ENCODE assay signal across 16 cellular contexts in the genomic region with DNA sequence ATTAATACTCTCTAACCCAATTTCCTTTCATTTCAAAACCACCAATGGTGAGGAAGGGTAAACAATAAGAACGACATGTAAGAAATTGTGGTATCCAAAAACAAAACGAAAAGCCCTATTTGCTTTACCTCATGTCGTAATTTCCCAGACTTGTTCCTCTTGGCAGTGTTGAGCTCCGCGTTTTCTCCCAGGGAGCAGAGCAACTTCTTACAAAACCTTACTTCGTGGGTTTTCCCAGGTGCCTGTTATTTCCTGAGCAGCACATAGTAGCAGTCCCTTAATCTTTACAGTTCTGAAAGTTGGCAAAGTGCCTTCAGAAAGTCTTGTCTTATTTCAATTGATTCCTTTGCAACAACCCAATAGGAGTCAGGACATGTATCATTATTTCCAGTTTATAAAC.
A peak's percentile ranks its signal among the peaks of the same experiment; 100 is the strongest.
DNase-seq lines count a peak whose midpoint lies in the region; ATAC-seq, FAIRE-seq and TF ChIP-seq lines count a peak whose summit lies in the region.
"Had no signal": no experiment of that assay in that cellular context is flagged by ENCODE, and none has a peak within 500 bp of the region (broad histone marks: within the 10 kb centered on the region; RNA-seq: fewer than 3 reads in every experiment).

No MANE protein-coding gene starts in this region.

- H3K4me2 ChIP-seq in A549 = peak overlapping the region; percentile 55

- no peak for TF ChIP-seq RAD21 in A549 (conservative IDR thresholded peaks at IDR 0.05 in 1 of 2, IDR thresholded peaks at IDR 0.05 in 1 of 2)

- 30% methylated on average over 6 of the region's 6 CpGs for WGBS in A549 (ENCODE audit: missing lambda C conversion rate)
- WGBS in lung, 2 donors = 15 to 37% methylated on average over 6 of the region's 6 CpGs

- FAIRE-seq in A549 (lab: Jason Lieb, UNC) (no peak), bronchial epithelial cell (lab: Jason Lieb, UNC) (no peak)

- peak overlapping the region; percentile 90 to 94 (median 91) for H3K27ac Mint-ChIP-seq in IgD-negative memory B cell
- H3K27ac Mint-ChIP-seq: T-helper 2 cell treated with Interferon-gamma antibody and Interleukin-4, amounts not matched to agents 5 μg/mL and 100 μg/mL, for 36 hours had no signal

- no peak for TF ChIP-seq EP300 in A549 (IDR thresholded peaks at IDR 0.05)

- CTCF ChIA-PET in A549 (lab: Yijun Ruan, JAX) = no interaction called here

- H3K4me1 ChIP-seq in A549 (peaks cover 45% of the 10 kb centered on the region), lung (ENCODE audit: control insufficient read depth in 2 of 2, insufficient read depth in 2 of 2, low read length in 2 of 2) (peaks cover 0 to 2% of the 10 kb centered on the region in 2 donors)

- peak overlapping the region; percentile 1 to 67; a peak in 4 of 6 replicates for H3K27ac ChIP-seq in A549
- no peak overlapping the region for H3K27ac ChIP-seq in lung (ENCODE audit: low read depth in 1 of 2, low read length in 1 of 2)
- H3K27ac ChIP-seq: gastroesophageal sphincter, vagina had no signal

- no peaks in the 10 kb centered on the region for H3K27me3 ChIP-seq in bronchial epithelial cell (ENCODE audit: control insufficient read depth, insufficient read depth, low read length)
- H3K27me3 ChIP-seq in lung (ENCODE audit: control insufficient read depth, insufficient read depth) = no peaks in the 10 kb centered on the region
- H3K27me3 ChIP-seq: gastroesophageal sphincter, vagina had no signal

- no peak overlapping the region for H3K4me3 ChIP-seq in A549
- peak overlapping the region; percentile 19 for H3K4me3 ChIP-seq in bronchial epithelial cell (ENCODE audit: low read depth, low read length)
- H3K4me3 ChIP-seq in lung = no peak overlapping the region
- H3K4me3 ChIP-seq: gastroesophageal sphincter, HAP-1, vagina had no signal

- no peak for TF ChIP-seq CTCF in A549 (IDR thresholded peaks at IDR 0.05)
- TF ChIP-seq CTCF in bronchial epithelial cell (IDR thresholded peaks at IDR 0.05; ENCODE audit: insufficient read depth, low read length, severe bottlenecking) = no peak
- TF ChIP-seq CTCF in lung (IDR thresholded peaks at IDR 0.05; ENCODE audit: control extremely low read depth, extremely low read depth) = no peak

- POLR2A ChIA-PET in A549 (lab: Yijun Ruan, JAX) = no interaction called here

- H3K27me3 Mint-ChIP-seq in IgD-negative memory B cell = no peaks in the 10 kb centered on the region

- H3K36me3 Mint-ChIP-seq in IgD-negative memory B cell = no peaks in the 10 kb centered on the region

- H3K4me3 Mint-ChIP-seq in IgD-negative memory B cell = peak overlapping the region; percentile 82 to 91 (median 84)
- H3K4me3 Mint-ChIP-seq: T-helper 2 cell treated with Interferon-gamma antibody and Interleukin-4, amounts not matched to agents 5 μg/mL and 100 μg/mL, for 36 hours had no signal

- no peak for ATAC-seq in A549
- peak; percentile 36 for ATAC-seq in lung (ENCODE audit: insufficient read depth, low FRiP score)
- ATAC-seq in GM21360 (IDR thresholded peaks at IDR 0.05; ENCODE audit: unreplicated experiment) = no peak
- ATAC-seq in HG03378 (IDR thresholded peaks at IDR 0.05; ENCODE audit: unreplicated experiment) = no peak
- ATAC-seq: gastroesophageal sphincter had no signal

- H3K36me3 ChIP-seq in bronchial epithelial cell (ENCODE audit: control insufficient read depth, insufficient read depth, low read length) = no peaks in the 10 kb centered on the region
- no peaks in the 10 kb centered on the region for H3K36me3 ChIP-seq in lung (ENCODE audit: control insufficient read depth in 2 of 2, insufficient read depth in 2 of 2, low read length in 2 of 2)
- H3K36me3 ChIP-seq: gastroesophageal sphincter, HAP-1, vagina had no signal

- peaks cover 0 to 2% (median 2%) of the 10 kb centered on the region in 3 donors for H3K9me3 Mint-ChIP-seq in IgD-negative memory B cell
- H3K9me3 Mint-ChIP-seq: T-helper 2 cell treated with Interferon-gamma antibody and Interleukin-4, amounts not matched to agents 5 μg/mL and 100 μg/mL, for 36 hours had no signal

- TF ChIP-seq POLR2A in A549 (IDR thresholded peaks at IDR 0.05; ENCODE audit: low read length) = no peak

- peaks cover 52 to 76% (median 67%) of the 10 kb centered on the region in 3 donors for H3K4me1 Mint-ChIP-seq in IgD-negative memory B cell

- H3K9me3 ChIP-seq in A549 (no peaks in the 10 kb centered on the region), lung (ENCODE audit: control insufficient read depth in 2 of 2, insufficient read depth in 1 of 2, low read length in 1 of 2) (no peaks in the 10 kb centered on the region)
- H3K9me3 ChIP-seq: gastroesophageal sphincter, HAP-1, vagina had no signal

- DNase-seq in A549 (ENCODE audit: low read depth in 1 of 2, low spot score in 1 of 2) = no peak
- DNase-seq in bronchial epithelial cell (ENCODE audit: low read depth) = peak; percentile 86
- DNase-seq in lung (ENCODE audit: low spot score) = peak; percentile 38
- DNase-seq in pons (ENCODE audit: low spot score) = no peak
- DNase-seq in cerebellar nuclear complex (lab: John Stamatoyannopoulos, UW) = no peak
- DNase-seq: anterior cingulate cortex, EL, mesendoderm, NCI-H1436 treated with DMSO at 0.1 percent for 48 hours had no signal

TF ChIP-seq in A549, 52 proteins besides CTCF, POLR2A, EP300 and RAD21:
- TF ChIP-seq HDAC2 (IDR thresholded peaks at IDR 0.05) (no peak), BHLHE40 (IDR thresholded peaks at IDR 0.05; ENCODE audit: low read depth, low read length) (no peak), PHF8 (IDR thresholded peaks at IDR 0.05; ENCODE audit: borderline replicate concordance, low read depth) (no peak), SMC3 (IDR thresholded peaks at IDR 0.05) (no peak), PBX3 (IDR thresholded peaks at IDR 0.05) (no peak), POLR2AphosphoS2 (conservative IDR thresholded peaks at IDR 0.05; ENCODE audit: low read length) (no peak), FOXS1 (CRISPR knock-in tag; IDR thresholded peaks at IDR 0.05) (no peak), HMGXB4 (CRISPR knock-in tag; IDR thresholded peaks at IDR 0.05; ENCODE audit: borderline replicate concordance) (no peak), MYC (IDR thresholded peaks at IDR 0.05; ENCODE audit: borderline replicate concordance, low read length) (no peak), CHD2 (IDR thresholded peaks at IDR 0.05; ENCODE audit: low read length, partially characterized antibody) (no peak), SREBF2 (IDR thresholded peaks at IDR 0.05) (no peak), TFCP2L1 (CRISPR knock-in tag; IDR thresholded peaks at IDR 0.05) (no peak)

Comparison
In these comparisons a context has a peak if more than half of its experiments do, and no peak if none do; other contexts are left out.
1. DNase-seq: peak in bronchial epithelial cell (single experiment) and lung (single experiment); none in A549 (0 of 2), pons (single experiment) and cerebellar nuclear complex (0 of 2).
2. H3K27ac ChIP-seq: peak in A549 (2 of 2); none in lung (0 of 2).